In the genomic region with DNA sequence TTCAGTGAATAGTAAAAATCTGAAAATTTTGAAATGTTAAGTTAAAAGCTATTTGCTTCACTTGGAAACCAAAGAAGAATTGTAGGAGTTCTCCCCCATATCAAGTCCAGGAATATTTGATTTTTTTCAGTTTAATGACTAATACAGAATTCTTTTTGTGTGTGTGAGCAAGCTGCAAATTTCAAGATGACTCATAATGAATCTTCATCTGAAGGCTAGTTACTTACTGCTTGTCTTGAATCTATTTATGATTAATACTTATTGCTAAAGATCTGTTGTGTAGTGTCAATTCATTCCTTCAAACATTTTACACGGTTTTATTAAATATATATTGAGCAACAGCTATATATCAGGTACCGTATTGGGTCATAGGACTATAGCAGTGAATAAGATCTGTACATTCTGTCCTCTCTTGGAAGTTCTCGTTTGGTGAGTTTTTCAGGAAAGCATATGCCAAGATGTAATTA, we compare ENCODE assay signal across 14 cellular contexts. TPM values are rescaled to one million over a fixed set of nuclear protein-coding genes. Genes with fewer than 3 reads are reported as not detected.
DNase-seq lines count a peak whose midpoint lies in the region; ATAC-seq and TF ChIP-seq lines count a peak whose summit lies in the region.
"Had no signal": no experiment of that assay in that cellular context is flagged by ENCODE, and none has a peak within 500 bp of the region (broad histone marks: within the 10 kb centered on the region; RNA-seq: fewer than 3 reads in every experiment).

No MANE protein-coding gene starts in this region.

- no peaks in the 10 kb centered on the region for H3K27me3 ChIP-seq in ACC112 (ENCODE audit: insufficient read depth, low read length)
- H3K27me3 ChIP-seq in upper lobe of right lung, result no peaks in the 10 kb centered on the region

- no peaks in the 10 kb centered on the region for H3K9me3 ChIP-seq in upper lobe of right lung

- TF ChIP-seq CTCF in fibroblast of the aortic adventitia (IDR thresholded peaks at IDR 0.05; ENCODE audit: insufficient read depth, low read length), result no peak
- no peak for TF ChIP-seq CTCF in upper lobe of right lung (IDR thresholded peaks at IDR 0.05)

- H3K36me3 ChIP-seq in ACC112 (ENCODE audit: insufficient read depth, low read length) (peaks cover 6% of the 10 kb centered on the region; the same call in 1 of the 2 replicates), upper lobe of right lung (no peaks in the 10 kb centered on the region)

- no peaks in the 10 kb centered on the region for H3K79me2 ChIP-seq in ACC112 (ENCODE audit: control insufficient read depth, insufficient read depth, low read length, unreplicated experiment)

- DNase-seq in RKO (ENCODE audit: low spot score), result peak; percentile 91
- peak; percentile 82 for DNase-seq in fibroblast of the aortic adventitia (ENCODE audit: low read depth)
- no peak for DNase-seq in medulla oblongata (ENCODE audit: extremely low spot score)
- DNase-seq in NCI-H1436 (lab: John Stamatoyannopoulos, UW), result no peak
- no peak for DNase-seq in upper lobe of right lung
- DNase-seq: activated CD8-positive, alpha-beta memory T cell treated with anti-CD3 and anti-CD28 coated beads, Interleukin-2, amount 50 U/mL, for 48 hours; H9; immature natural killer cell; occipital lobe; T-helper 17 cell had no signal

- H3K4me3 ChIP-seq in ACC112 (ENCODE audit: low read depth, low read length), result no peak overlapping the region
- H3K4me3 ChIP-seq in fibroblast of the aortic adventitia (ENCODE audit: low read depth, low read length), result no peak overlapping the region
- no peak overlapping the region for H3K4me3 ChIP-seq in upper lobe of right lung

- intact Hi-C loops in upper lobe of right lung (cut with DNase I), result no loop called here

- H3K4me1 ChIP-seq in ACC112 (ENCODE audit: control insufficient read depth, insufficient read depth, low read length, unreplicated experiment), result peaks cover 46% of the 10 kb centered on the region
- no peaks in the 10 kb centered on the region for H3K4me1 ChIP-seq in upper lobe of right lung

- ATAC-seq in GM19467 (IDR thresholded peaks at IDR 0.05; ENCODE audit: unreplicated experiment) (peak; percentile 52), upper lobe of right lung (no peak), GM21576 (IDR thresholded peaks at IDR 0.05; ENCODE audit: unreplicated experiment) (no peak)
- ATAC-seq: HepG2, T-helper 17 cell had no signal

- H2AFZ ChIP-seq in ACC112 (ENCODE audit: low read length, unreplicated experiment), result no peak overlapping the region

- peak overlapping the region; percentile 81 for H3K27ac ChIP-seq in ACC112 (ENCODE audit: low read depth, low read length)
- H3K27ac ChIP-seq in upper lobe of right lung, result no peak overlapping the region

RNA-seq across cellular contexts. Expression of a gene that starts 47.8 kb away (rescaled TPM):
- 24.1 and 29.8 TPM in 2 replicates for total RNA-seq in fibroblast of the aortic adventitia (ENCODE audit: low replicate concordance)
- total RNA-seq in upper lobe of right lung, result 185 TPM
- total RNA-seq: H9 had no signal

Comparison
In these comparisons a context has a peak if more than half of its experiments do, and no peak if none do; other contexts are left out.
1. DNase-seq: peak in RKO (single experiment) and fibroblast of the aortic adventitia (single experiment); none in medulla oblongata (single experiment), NCI-H1436 (single experiment) and upper lobe of right lung (single experiment).